Comparison of ENCODE assay signal across 9 cellular contexts in the genomic region with DNA sequence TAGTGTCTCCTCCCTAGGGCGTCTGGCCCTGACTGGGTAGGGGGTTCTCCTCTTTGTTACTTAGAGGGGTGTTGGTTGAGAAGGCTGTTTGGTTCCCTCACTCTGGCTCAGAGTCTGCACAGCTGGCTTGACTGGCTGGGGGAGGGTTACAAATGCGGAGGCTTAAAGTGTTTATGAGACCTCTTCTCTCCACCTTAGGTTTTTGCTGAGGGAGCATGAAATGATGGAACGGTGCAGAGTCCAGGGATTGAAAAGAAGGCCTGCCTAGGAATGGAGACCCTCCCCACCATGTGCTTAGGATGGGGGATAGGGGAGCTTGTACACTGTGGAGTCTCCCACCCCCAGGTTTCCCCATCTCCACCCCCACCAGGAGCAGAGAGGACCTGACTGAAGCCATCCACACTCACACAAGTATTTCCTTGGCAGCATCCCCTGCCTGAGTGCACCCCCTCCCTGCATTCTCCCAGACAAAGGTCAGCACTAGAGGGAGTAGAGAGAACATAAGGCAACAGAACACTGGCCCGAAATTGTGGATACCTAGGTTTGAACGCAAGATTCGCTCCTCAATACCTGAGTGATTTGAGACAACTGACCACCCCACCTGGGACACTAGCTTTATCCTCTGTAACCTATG. TPM values are rescaled to one million over a fixed set of nuclear protein-coding genes. Genes with fewer than 3 reads are reported as not detected.
DNase-seq lines count a peak whose midpoint lies in the region; ATAC-seq and FAIRE-seq lines count a peak whose summit lies in the region.
"Had no signal": no experiment of that assay in that cellular context is flagged by ENCODE, and none has a peak within 500 bp of the region (broad histone marks: within the 10 kb centered on the region; RNA-seq: fewer than 3 reads in every experiment).

No MANE protein-coding gene starts in this region.

- no peak overlapping the region for H3K27ac Mint-ChIP-seq in activated naive CD4-positive, alpha-beta T cell treated with anti-CD3 and anti-CD28 coated beads for 36 hours
- H3K27ac Mint-ChIP-seq in memory B cell, result peak overlapping the region; percentile 91

- no peaks in the 10 kb centered on the region for H3K27me3 Mint-ChIP-seq in activated naive CD4-positive, alpha-beta T cell treated with anti-CD3 and anti-CD28 coated beads for 36 hours (ENCODE audit: low read depth)
- H3K27me3 Mint-ChIP-seq in memory B cell, result no peaks in the 10 kb centered on the region

- peak overlapping the region; percentile 96 for H3K27ac ChIP-seq in caudate nucleus (ENCODE audit: low read depth, low read length)
- H3K27ac ChIP-seq in urinary bladder (ENCODE audit: low read depth), result peak overlapping the region; percentile 33
- H3K27ac ChIP-seq: SJSA1 had no signal

- H3K4me3 ChIP-seq in urinary bladder (ENCODE audit: low read depth, low read length), result no peak overlapping the region

- CTCF ChIA-PET in activated naive CD4-positive, alpha-beta T cell treated with anti-CD3 and anti-CD28 coated beads for 36 hours (lab: Charles Lee), result interaction anchor here (0.8 to 2.7 kb wide), 2 partner anchors 10 kb away, joined by 3 to 18 read pairs; partner anchors contain the start of gene PPRC1

- FAIRE-seq in urothelium cell line (lab: Jason Lieb, UNC), result no peak

- intact Hi-C loops in activated naive CD4-positive, alpha-beta T cell treated with anti-CD3 and anti-CD28 coated beads for 36 hours (cut with micrococcal nuclease), result no loop called here

- H3K4me3 Mint-ChIP-seq in activated naive CD4-positive, alpha-beta T cell treated with anti-CD3 and anti-CD28 coated beads for 36 hours, result peak overlapping the region; percentile 93
- H3K4me3 Mint-ChIP-seq in memory B cell, result peak overlapping the region; percentile 86

- ATAC-seq in memory B cell (ENCODE audit: low read depth), result no peak
- ATAC-seq in GM21737 (IDR thresholded peaks at IDR 0.05; ENCODE audit: unreplicated experiment), result no peak
- ATAC-seq in GM19463 (IDR thresholded peaks at IDR 0.05; ENCODE audit: unreplicated experiment), result no peak

- no peaks in the 10 kb centered on the region for H3K9me3 Mint-ChIP-seq in activated naive CD4-positive, alpha-beta T cell treated with anti-CD3 and anti-CD28 coated beads for 36 hours
- H3K9me3 Mint-ChIP-seq in memory B cell, result no peaks in the 10 kb centered on the region

- no peaks in the 10 kb centered on the region for H3K36me3 ChIP-seq in urinary bladder (ENCODE audit: insufficient read depth)

- H3K36me3 Mint-ChIP-seq in activated naive CD4-positive, alpha-beta T cell treated with anti-CD3 and anti-CD28 coated beads for 36 hours (ENCODE audit: low read depth), result no peaks in the 10 kb centered on the region
- H3K36me3 Mint-ChIP-seq in memory B cell, result no peaks in the 10 kb centered on the region

- H3K4me1 ChIP-seq in urinary bladder (ENCODE audit: insufficient read depth), result no peaks in the 10 kb centered on the region

- peaks cover 23% of the 10 kb centered on the region for H3K4me1 Mint-ChIP-seq in activated naive CD4-positive, alpha-beta T cell treated with anti-CD3 and anti-CD28 coated beads for 36 hours (ENCODE audit: low read depth)
- peaks cover 38% of the 10 kb centered on the region for H3K4me1 Mint-ChIP-seq in memory B cell

- no peak for DNase-seq in activated naive CD4-positive, alpha-beta T cell treated with anti-CD3 and anti-CD28 coated beads for 36 hours
- DNase-seq in activated naive CD4-positive, alpha-beta T cell treated with Interleukin-2 at 50 U/mL for 16 hours, result no peak
- DNase-seq in caudate nucleus (lab: John Stamatoyannopoulos, UW) (peak in 1 of 61 donors; percentile 33), memory B cell (ENCODE audit: low spot score in 2 of 2) (no peak), urothelium cell line (ENCODE audit: low spot score) (no peak)

- 22% methylated on average over 6 of the region's 6 CpGs for WGBS in urinary bladder

RNA-seq across cellular contexts. Expression of gene LDB1, which starts 1.7 kb away (rescaled TPM):
- total RNA-seq in activated naive CD4-positive, alpha-beta T cell treated with anti-CD3 and anti-CD28 coated beads for 36 hours, result 10 to 100 TPM; 46.5 to 46.6 TPM
- total RNA-seq in urinary bladder, result 51.8 TPM
- 65.3 TPM for polyA plus RNA-seq in urinary bladder

RNA-seq across cellular contexts. Expression of gene PPRC1, which starts 11.0 kb away (rescaled TPM):
- 10 to 100 TPM; 54.6 to 55.0 TPM for total RNA-seq in activated naive CD4-positive, alpha-beta T cell treated with anti-CD3 and anti-CD28 coated beads for 36 hours
- 12.1 TPM for total RNA-seq in urinary bladder
- 20.7 TPM for polyA plus RNA-seq in urinary bladder

RNA-seq across cellular contexts. Expression of gene NOLC1, which starts 30.3 kb away (rescaled TPM):
- 100 to 1,000 TPM; 182 to 194 TPM for total RNA-seq in activated naive CD4-positive, alpha-beta T cell treated with anti-CD3 and anti-CD28 coated beads for 36 hours
- 23.6 TPM for total RNA-seq in urinary bladder
- 43.1 TPM for polyA plus RNA-seq in urinary bladder

RNA-seq across cellular contexts. Expression of gene HPS6, which starts 56.7 kb away (rescaled TPM):
- total RNA-seq in activated naive CD4-positive, alpha-beta T cell treated with anti-CD3 and anti-CD28 coated beads for 36 hours, result 1 to 10 TPM; 8.7 to 8.8 TPM
- 11.1 TPM for total RNA-seq in urinary bladder
- polyA plus RNA-seq in urinary bladder, result 18.7 TPM
